ENCODE assay signal across 13 cellular contexts in genomic region chr15:48614051-48614450, GRCh38. TPM values are rescaled to one million over a fixed set of nuclear protein-coding genes. Genes with fewer than 3 reads are reported as not detected.
DNase-seq lines count a peak whose midpoint lies in the region; TF ChIP-seq lines count a peak whose summit lies in the region.
"Had no signal": no experiment of that assay in that cellular context is flagged by ENCODE, and none has a peak within 500 bp of the region (broad histone marks: within the 10 kb centered on the region; RNA-seq: fewer than 3 reads in every experiment).

No MANE protein-coding gene starts in this region.

- H3K27ac Mint-ChIP-seq in HFFc6: peak overlapping the region; percentile 69
- H3K27ac Mint-ChIP-seq: CD4-positive, CD25-positive, alpha-beta regulatory T cell had no signal

- DNase-seq in HFFc6 (no peak), fibroblast of gingiva (ENCODE audit: low read depth) (peak; percentile 60), lower leg skin (ENCODE audit: low spot score in 2 of 2) (no peak), NCI-H2107 (lab: John Stamatoyannopoulos, UW) (no peak), brain microvascular endothelial cell (no peak), HAP-1 (ENCODE audit: low spot score in 2 of 2) (no peak)
- DNase-seq: 8988T; ACHN; CD4-positive, CD25-positive, alpha-beta regulatory T cell; DMS79; HCEC 1CT had no signal

- 73 to 84% methylated on average over 3 of the region's 3 CpGs for WGBS in lower leg skin, 2 donors

- no peaks in the 10 kb centered on the region for H3K9me3 Mint-ChIP-seq in HFFc6

- no peak for TF ChIP-seq POLR2A in lower leg skin (IDR thresholded peaks at IDR 0.05)

- H3K4me3 ChIP-seq in lower leg skin (ENCODE audit: low read depth, poor library complexity, severe bottlenecking) (peak overlapping the region; percentile 2), subcutaneous abdominal adipose tissue (ENCODE audit: low read depth in 1 of 5, low read length in 5 of 5) (no peak overlapping the region), brain microvascular endothelial cell (ENCODE audit: low read depth, low read length) (no peak overlapping the region), HAP-1 (no peak overlapping the region)
- H3K4me3 ChIP-seq: BLaER1 treated with 17β-estradiol and CSF1 and Interleukin-3, amounts not matched to agents 10 nM and 100 nM had no signal

- H3K27me3 Mint-ChIP-seq in HFFc6 (ENCODE audit: insufficient read depth): peaks cover 4% of the 10 kb centered on the region

- H3K4me1 ChIP-seq in subcutaneous abdominal adipose tissue (ENCODE audit: control insufficient read depth in 5 of 5, insufficient read depth in 5 of 5, low read length in 5 of 5): peaks cover 5 to 39% (median 29%) of the 10 kb centered on the region in 5 donors
- H3K4me1 ChIP-seq in HAP-1: no peaks in the 10 kb centered on the region
- H3K4me1 ChIP-seq: BLaER1 treated with 17β-estradiol and CSF1 and Interleukin-3, amounts not matched to agents 10 nM and 100 nM had no signal

- H3K27ac ChIP-seq in subcutaneous abdominal adipose tissue (ENCODE audit: low read depth, low read length) (peak overlapping the region; percentile 54), brain microvascular endothelial cell (no peak overlapping the region)
- H3K27ac ChIP-seq: BLaER1 treated with 17β-estradiol and CSF1 and Interleukin-3, amounts not matched to agents 10 nM and 100 nM had no signal

- in situ Hi-C loops in brain microvascular endothelial cell (cut with HindIII; ENCODE audit: low pct_ligation_motif_present, low sequenced_read_pairs) (no loop called here), HAP-1 (cut with MboI; ENCODE audit: low sequenced_read_pairs) (no loop called here)

- peaks cover 80% of the 10 kb centered on the region for H3K36me3 Mint-ChIP-seq in HFFc6 (ENCODE audit: low read depth)
- H3K36me3 Mint-ChIP-seq: CD4-positive, CD25-positive, alpha-beta regulatory T cell had no signal

- intact Hi-C loops in lower leg skin (cut with DNase I; ENCODE audit: low total_unique reads): no loop called here

- H3K9ac ChIP-seq in subcutaneous abdominal adipose tissue (ENCODE audit: low read length in 5 of 5): no peak overlapping the region
- H3K9ac ChIP-seq: BLaER1 treated with 17β-estradiol and CSF1 and Interleukin-3, amounts not matched to agents 10 nM and 100 nM had no signal

- H3K9me3 ChIP-seq in subcutaneous abdominal adipose tissue (ENCODE audit: control insufficient read depth in 5 of 5, low read length in 5 of 5) (no peaks in the 10 kb centered on the region), HAP-1 (no peaks in the 10 kb centered on the region)
- H3K9me3 ChIP-seq: BLaER1 treated with 17β-estradiol and CSF1 and Interleukin-3, amounts not matched to agents 10 nM and 100 nM had no signal

- peaks cover 90% of the 10 kb centered on the region for H3K4me1 Mint-ChIP-seq in HFFc6 (ENCODE audit: low read depth)
- H3K4me1 Mint-ChIP-seq: CD4-positive, CD25-positive, alpha-beta regulatory T cell had no signal

- H3K27me3 ChIP-seq in subcutaneous abdominal adipose tissue (ENCODE audit: control insufficient read depth in 5 of 5, insufficient read depth in 4 of 5, low read length in 5 of 5) (no peaks in the 10 kb centered on the region), brain microvascular endothelial cell (replicated peaks) (no peaks in the 10 kb centered on the region), HAP-1 (ENCODE audit: low read depth) (no peaks in the 10 kb centered on the region)
- H3K27me3 ChIP-seq: BLaER1 treated with 17β-estradiol and CSF1 and Interleukin-3, amounts not matched to agents 10 nM and 100 nM had no signal

- no peak overlapping the region for H3K4me3 Mint-ChIP-seq in HFFc6
- H3K4me3 Mint-ChIP-seq: CD4-positive, CD25-positive, alpha-beta regulatory T cell had no signal

- no peak for TF ChIP-seq CTCF in HFFc6 (IDR thresholded peaks at IDR 0.05)
- TF ChIP-seq CTCF in lower leg skin (IDR thresholded peaks at IDR 0.05): no peak
- TF ChIP-seq CTCF in brain microvascular endothelial cell (IDR thresholded peaks at IDR 0.05; ENCODE audit: low read depth, low read length, missing control alignments): no peak

- peaks cover 14 to 21% (median 18%) of the 10 kb centered on the region in 5 donors for H3K36me3 ChIP-seq in subcutaneous abdominal adipose tissue (ENCODE audit: control insufficient read depth in 5 of 5, insufficient read depth in 5 of 5, low read length in 5 of 5)
- peaks cover 52% of the 10 kb centered on the region for H3K36me3 ChIP-seq in brain microvascular endothelial cell (replicated peaks)
- no peaks in the 10 kb centered on the region for H3K36me3 ChIP-seq in HAP-1 (replicated peaks)
- H3K36me3 ChIP-seq: BLaER1 treated with 17β-estradiol and CSF1 and Interleukin-3, amounts not matched to agents 10 nM and 100 nM had no signal

RNA-seq across cellular contexts. Expression of gene FBN1, which starts 31.5 kb away (rescaled TPM):
- total RNA-seq in HFFc6 (2021; fragmentation: NEBNext Ultra II Directional; extraction: Animal tissue kit (Norgen Biotek cat#: 25700)): 100 to 1,000 TPM; 584 to 754 (median 609) TPM
- 10 to 100 TPM; 15.0 to 59.3 (median 24.0) TPM for total RNA-seq in lower leg skin

Comparison
In these comparisons a context has a peak if more than half of its experiments do, and no peak if none do; other contexts are left out.
1. RNA of gene FBN1, which starts 31.5 kb away (total RNA-seq): 584 to 754 TPM in HFFc6; 15.0 to 59.3 TPM in lower leg skin; every median in the first group is over 4 times any median in the second.